ENCODE assay signal across 19 cellular contexts in genomic region chr9:125359011-125359410, GRCh38.
"Had no signal": no experiment of that assay in that cellular context is flagged by ENCODE, and none has a peak within 500 bp of the region (broad histone marks: within the 10 kb centered on the region; RNA-seq: fewer than 3 reads in every experiment).

No MANE protein-coding gene starts in this region.

- H3K27me3 Mint-ChIP-seq: central memory CD8-positive, alpha-beta T cell; stimulated activated naive CD8-positive, alpha-beta T cell treated with anti-CD3 and anti-CD28 coated beads, Interleukin-15, Interleukin-2, amounts not matched to agents 100 ng/mL and 50 ng/mL, for 24 hours had no signal

- DNase-seq: activated CD4-positive, alpha-beta T cell treated with anti-CD3 and anti-CD28 coated beads for 1 hour; activated CD4-positive, alpha-beta T cell treated with anti-CD3 and anti-CD28 coated beads, Interleukin-2, amount 50 U/mL, for 48 hours; activated gamma-delta T cell treated with Interleukin-2 at 50 U/mL for 16 hours; activated T-cell treated with anti-CD3 and anti-CD28 coated beads, Interleukin-2, amount 50 U/mL, for 72 hours; aorta; colonic mucosa; foreskin keratinocyte; hippocampal formation; islet precursor cell; left colon; lower lobe of right lung; stimulated activated CD4-positive, alpha-beta T cell treated with anti-CD3 and anti-CD28 coated beads, Interleukin-2, amount 100 ng/mL, for 24 hours; T-helper 1 cell; T1000; transverse colon; uterus had no signal

- H3K9me3 Mint-ChIP-seq: activated T-cell treated with anti-CD3 and anti-CD28 coated beads, Interleukin-2, amount 50 U/mL, for 72 hours; central memory CD8-positive, alpha-beta T cell; mesothelial cell of epicardium; stimulated activated naive CD8-positive, alpha-beta T cell treated with anti-CD3 and anti-CD28 coated beads, Interleukin-15, Interleukin-2, amounts not matched to agents 100 ng/mL and 50 ng/mL, for 24 hours had no signal

- H3K4me3 Mint-ChIP-seq: activated T-cell treated with anti-CD3 and anti-CD28 coated beads, Interleukin-2, amount 50 U/mL, for 72 hours; central memory CD8-positive, alpha-beta T cell; mesothelial cell of epicardium; stimulated activated naive CD8-positive, alpha-beta T cell treated with anti-CD3 and anti-CD28 coated beads, Interleukin-15, Interleukin-2, amounts not matched to agents 100 ng/mL and 50 ng/mL, for 24 hours had no signal

- H3K4me1 Mint-ChIP-seq: central memory CD8-positive, alpha-beta T cell had no signal

- H3K27ac Mint-ChIP-seq: activated T-cell treated with anti-CD3 and anti-CD28 coated beads, Interleukin-2, amount 50 U/mL, for 72 hours; mesothelial cell of epicardium; stimulated activated naive CD8-positive, alpha-beta T cell treated with anti-CD3 and anti-CD28 coated beads, Interleukin-15, Interleukin-2, amounts not matched to agents 100 ng/mL and 50 ng/mL, for 24 hours had no signal

- ATAC-seq: activated T-cell treated with anti-CD3 and anti-CD28 coated beads, Interleukin-2, amount 50 U/mL, for 72 hours; foreskin keratinocyte; left colon; lower lobe of right lung had no signal
